10 cellular contexts compared by ENCODE assay signal in the genomic region with DNA sequence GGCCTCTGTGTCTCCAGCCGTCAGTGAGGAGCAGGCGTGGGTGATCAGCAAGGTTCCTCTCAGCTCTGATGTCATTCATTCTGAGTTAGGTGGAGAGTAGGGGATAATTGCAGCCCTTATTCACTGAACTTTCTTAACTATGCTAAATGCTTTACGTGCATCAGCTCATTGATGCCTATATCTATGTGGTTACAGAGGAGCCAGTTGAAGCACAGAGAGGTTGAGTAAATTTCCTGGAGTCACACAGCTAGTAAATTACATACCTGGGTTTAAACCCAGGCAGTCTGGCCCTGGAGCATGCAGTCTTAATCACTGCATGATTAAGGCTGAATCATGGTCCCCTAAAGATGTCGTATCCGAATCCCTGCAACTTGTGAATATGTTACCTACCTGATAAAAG.
A peak's percentile ranks its signal among the peaks of the same experiment; 100 is the strongest.
DNase-seq lines count a peak whose midpoint lies in the region; ATAC-seq, FAIRE-seq and TF ChIP-seq lines count a peak whose summit lies in the region.
"Had no signal": no experiment of that assay in that cellular context is flagged by ENCODE, and none has a peak within 500 bp of the region (broad histone marks: within the 10 kb centered on the region; RNA-seq: fewer than 3 reads in every experiment).

No MANE protein-coding gene starts in this region.

- peaks cover 18% of the 10 kb centered on the region for H3K27me3 Mint-ChIP-seq in activated CD4-positive, alpha-beta T cell treated with anti-CD3 and anti-CD28 coated beads, Interleukin-2, amount 10 ng/mL, durations not matched to agents 7 days and 5 days

- no peaks in the 10 kb centered on the region for H3K9me3 ChIP-seq in stomach smooth muscle (ENCODE audit: control insufficient read depth in 2 of 2, low read length in 2 of 2)

- H3K4me3 Mint-ChIP-seq in activated CD4-positive, alpha-beta T cell treated with anti-CD3 and anti-CD28 coated beads, Interleukin-2, amount 10 ng/mL, durations not matched to agents 7 days and 5 days: peak overlapping the region; percentile 84

- H3K9ac ChIP-seq in stomach smooth muscle (ENCODE audit: low read length in 2 of 2): peak overlapping the region in 1 of 2 donors; percentile 29

- H3K36me3 Mint-ChIP-seq in activated CD4-positive, alpha-beta T cell treated with anti-CD3 and anti-CD28 coated beads, Interleukin-2, amount 10 ng/mL, durations not matched to agents 7 days and 5 days (ENCODE audit: low read depth): peaks cover 5% of the 10 kb centered on the region

- DNase-seq in activated CD4-positive, alpha-beta T cell treated with anti-CD3 and anti-CD28 coated beads, Interleukin-2, amount 10 ng/mL, durations not matched to agents 7 days and 5 days: no peak
- no peak for DNase-seq in activated CD4-positive, alpha-beta T cell treated with anti-CD3 and anti-CD28 coated beads for 1 hour
- DNase-seq in RCC 7860 (ENCODE audit: low spot score) (peak; percentile 61), epithelial cell of esophagus (ENCODE audit: low read depth) (peak; percentile 79), NCI-H2107 treated with DMSO at 0.1 percent for 48 hours (lab: John Stamatoyannopoulos, UW; ENCODE audit: unreplicated experiment) (no peak), iPS-NIHi11 (ENCODE audit: low spot score) (no peak)
- DNase-seq: left cardiac atrium, retina had no signal

- H3K27ac Mint-ChIP-seq in activated CD4-positive, alpha-beta T cell treated with anti-CD3 and anti-CD28 coated beads, Interleukin-2, amount 10 ng/mL, durations not matched to agents 7 days and 5 days: peak overlapping the region; percentile 96

- peaks cover 69% of the 10 kb centered on the region for H3K4me1 Mint-ChIP-seq in activated CD4-positive, alpha-beta T cell treated with anti-CD3 and anti-CD28 coated beads, Interleukin-2, amount 10 ng/mL, durations not matched to agents 7 days and 5 days

- CTCF ChIA-PET in activated CD4-positive, alpha-beta T cell treated with anti-CD3 and anti-CD28 coated beads, Interleukin-2, amount 10 ng/mL, durations not matched to agents 7 days and 5 days (lab: Charles Lee): interaction anchor here (0.7 to 2.2 kb wide), 5 partner anchors 11 to 108 kb away, joined by 3 to 11 read pairs (median 3); a partner anchor contains a TSS

- no peaks in the 10 kb centered on the region for H3K36me3 ChIP-seq in stomach smooth muscle (ENCODE audit: control insufficient read depth in 2 of 2, insufficient read depth in 2 of 2, low read length in 2 of 2)

- H3K4me3 ChIP-seq in epithelial cell of esophagus (ENCODE audit: low read length) (no peak overlapping the region), stomach smooth muscle (ENCODE audit: low read length in 2 of 2) (peak overlapping the region in 1 of 2 donors; percentile 42)

- H3K27ac ChIP-seq in stomach smooth muscle (ENCODE audit: low read length): peak overlapping the region; percentile 89

- POLR2A ChIA-PET in activated CD4-positive, alpha-beta T cell treated with anti-CD3 and anti-CD28 coated beads, Interleukin-2, amount 10 ng/mL, durations not matched to agents 7 days and 5 days (lab: Charles Lee): interaction anchor here (0.6 to 1.4 kb wide), 2 partner anchors 100 to 101 kb away, joined by 3 to 10 read pairs; no protein-coding TSS in a partner anchor

- peak; percentile 10 for FAIRE-seq in RCC 7860 (lab: Jason Lieb, UNC)

- no peaks in the 10 kb centered on the region for H3K9me3 Mint-ChIP-seq in activated CD4-positive, alpha-beta T cell treated with anti-CD3 and anti-CD28 coated beads, Interleukin-2, amount 10 ng/mL, durations not matched to agents 7 days and 5 days

- H3K27me3 ChIP-seq in stomach smooth muscle (ENCODE audit: control insufficient read depth in 1 of 2, insufficient read depth in 2 of 2, low read length in 2 of 2): no peaks in the 10 kb centered on the region

- no peak for ATAC-seq in GM21717 (IDR thresholded peaks at IDR 0.05; ENCODE audit: unreplicated experiment)

- no peak for TF ChIP-seq CTCF in epithelial cell of esophagus (IDR thresholded peaks at IDR 0.05; ENCODE audit: insufficient read depth, low read depth, low read length, missing control alignments)

- peaks cover 68% of the 10 kb centered on the region for H3K4me1 ChIP-seq in stomach smooth muscle (ENCODE audit: control insufficient read depth, insufficient read depth, low read length)

Comparison
In these comparisons a context has a peak if more than half of its experiments do, and no peak if none do; other contexts are left out.
1. DNase-seq: peak in RCC 7860 (single experiment) and epithelial cell of esophagus (single experiment); none in activated CD4-positive, alpha-beta T cell treated with anti-CD3 and anti-CD28 coated beads, Interleukin-2, amount 10 ng/mL, durations not matched to agents 7 days and 5 days (single experiment), activated CD4-positive, alpha-beta T cell treated with anti-CD3 and anti-CD28 coated beads for 1 hour (single experiment), NCI-H2107 treated with DMSO at 0.1 percent for 48 hours (single experiment) and iPS-NIHi11 (single experiment).